10 cellular contexts compared by ENCODE assay signal in the genomic region with DNA sequence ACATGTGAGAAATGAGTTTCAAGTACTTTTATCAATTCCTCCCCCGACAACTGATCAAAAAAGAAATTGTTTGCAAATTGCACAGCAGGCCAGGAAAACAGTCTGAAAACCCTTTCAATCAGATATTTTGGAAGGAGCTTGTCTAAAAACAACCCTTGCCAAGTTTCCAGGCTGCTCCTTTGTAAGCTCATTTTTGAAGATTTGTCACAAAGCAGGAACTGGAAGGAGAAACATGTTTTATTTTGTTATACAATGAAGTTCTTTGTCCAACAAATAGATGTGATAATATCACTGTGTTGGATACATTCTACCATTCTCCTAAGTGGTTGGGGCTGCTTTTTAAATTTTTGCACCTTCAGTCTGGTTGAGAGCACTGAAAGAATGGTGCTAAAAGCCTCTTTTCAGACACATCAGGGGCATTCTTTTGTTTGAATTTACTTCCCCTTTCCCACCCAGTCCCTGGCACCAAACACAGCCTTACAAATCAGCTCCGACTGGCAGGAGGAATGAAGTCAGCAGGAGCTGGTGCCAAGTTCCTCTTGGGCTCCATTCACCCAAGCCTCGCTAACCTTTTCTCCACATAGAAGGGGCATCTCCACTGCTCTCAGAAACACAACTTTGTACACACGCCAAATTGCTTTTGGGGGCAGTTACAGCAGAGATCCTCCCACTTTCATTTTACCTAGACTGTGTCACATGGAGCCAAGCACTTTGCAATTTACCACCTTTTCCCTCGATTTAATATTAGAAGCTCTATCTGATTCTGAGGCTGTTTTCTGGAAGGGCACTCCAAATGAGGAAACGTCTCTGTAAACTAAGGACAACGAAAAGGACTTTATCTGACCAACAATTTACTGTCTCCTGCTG.
DNase-seq lines count a peak whose midpoint lies in the region; ATAC-seq and TF ChIP-seq lines count a peak whose summit lies in the region.
"Had no signal": no experiment of that assay in that cellular context is flagged by ENCODE, and none has a peak within 500 bp of the region (broad histone marks: within the 10 kb centered on the region; RNA-seq: fewer than 3 reads in every experiment).

No MANE protein-coding gene starts in this region.

- no peak for TF ChIP-seq CTCF in AG10803 (conservative IDR thresholded peaks at IDR 0.05; ENCODE audit: low read length)
- TF ChIP-seq CTCF in coronary artery (IDR thresholded peaks at IDR 0.05), result no peak
- TF ChIP-seq CTCF in mesothelial cell of epicardium (IDR thresholded peaks at IDR 0.05; ENCODE audit: unreplicated experiment), result no peak

- H3K27me3 Mint-ChIP-seq in mesothelial cell of epicardium (ENCODE audit: low read depth), result peaks cover 19% of the 10 kb centered on the region
- no peaks in the 10 kb centered on the region for H3K27me3 Mint-ChIP-seq in activated CD8-positive, alpha-beta T cell treated with anti-CD3 and anti-CD28 coated beads, Interleukin-2, amount 10 ng/mL, durations not matched to agents 7 days and 5 days (ENCODE audit: low read depth)

- no peak for ATAC-seq in activated CD8-positive, alpha-beta T cell treated with anti-CD3 and anti-CD28 coated beads, Interleukin-2, amount 10 ng/mL, durations not matched to agents 7 days and 5 days
- ATAC-seq in HG02884 (IDR thresholded peaks at IDR 0.05; ENCODE audit: unreplicated experiment), result no peak
- ATAC-seq in stimulated activated effector memory CD8-positive, alpha-beta T cell treated with anti-CD3 and anti-CD28 coated beads, Interleukin-12 subunit alpha, Interleukin-12 subunit beta, amount 100 ng/mL, for 72 hours, result no peak

- DNase-seq in AG10803 (ENCODE audit: low read depth) (peak; percentile 29), NCI-H2029 treated with DMSO at 0.1 percent for 48 hours (lab: John Stamatoyannopoulos, UW) (peak; percentile 70), coronary artery (ENCODE audit: low spot score) (no peak), mesothelial cell of epicardium (ENCODE audit: low spot score in 2 of 2, unreplicated experiment in 2 of 2) (no peak)
- no peak for DNase-seq in central memory CD4-positive, alpha-beta T cell
- no peak for DNase-seq in activated CD8-positive, alpha-beta T cell treated with anti-CD3 and anti-CD28 coated beads, Interleukin-2, amount 10 ng/mL, durations not matched to agents 7 days and 5 days
- DNase-seq in stimulated activated effector memory CD8-positive, alpha-beta T cell treated with anti-CD3 and anti-CD28 coated beads, Interleukin-12 subunit alpha, Interleukin-12 subunit beta, amount 100 ng/mL, for 72 hours (ENCODE audit: low spot score in 2 of 2), result no peak
- DNase-seq: CD4-positive, alpha-beta T cell had no signal

- H3K27ac Mint-ChIP-seq in mesothelial cell of epicardium, result peak overlapping the region; percentile 47
- no peak overlapping the region for H3K27ac Mint-ChIP-seq in activated CD8-positive, alpha-beta T cell treated with anti-CD3 and anti-CD28 coated beads, Interleukin-2, amount 10 ng/mL, durations not matched to agents 7 days and 5 days
- no peak overlapping the region for H3K27ac Mint-ChIP-seq in stimulated activated effector memory CD8-positive, alpha-beta T cell treated with anti-CD3 and anti-CD28 coated beads, Interleukin-12 subunit alpha, Interleukin-12 subunit beta, amount 100 ng/mL, for 72 hours
- H3K27ac Mint-ChIP-seq: CD4-positive, alpha-beta T cell had no signal

- CTCF ChIA-PET in activated CD8-positive, alpha-beta T cell treated with anti-CD3 and anti-CD28 coated beads, Interleukin-2, amount 10 ng/mL, durations not matched to agents 7 days and 5 days (lab: Charles Lee), result no interaction called here

- peaks cover 11% of the 10 kb centered on the region for H3K4me1 Mint-ChIP-seq in mesothelial cell of epicardium
- no peaks in the 10 kb centered on the region for H3K4me1 Mint-ChIP-seq in activated CD8-positive, alpha-beta T cell treated with anti-CD3 and anti-CD28 coated beads, Interleukin-2, amount 10 ng/mL, durations not matched to agents 7 days and 5 days (ENCODE audit: low read depth)
- no peaks in the 10 kb centered on the region for H3K4me1 Mint-ChIP-seq in stimulated activated effector memory CD8-positive, alpha-beta T cell treated with anti-CD3 and anti-CD28 coated beads, Interleukin-12 subunit alpha, Interleukin-12 subunit beta, amount 100 ng/mL, for 72 hours

- H3K4me3 Mint-ChIP-seq in mesothelial cell of epicardium, result no peak overlapping the region
- no peak overlapping the region for H3K4me3 Mint-ChIP-seq in activated CD8-positive, alpha-beta T cell treated with anti-CD3 and anti-CD28 coated beads, Interleukin-2, amount 10 ng/mL, durations not matched to agents 7 days and 5 days
- no peak overlapping the region for H3K4me3 Mint-ChIP-seq in stimulated activated effector memory CD8-positive, alpha-beta T cell treated with anti-CD3 and anti-CD28 coated beads, Interleukin-12 subunit alpha, Interleukin-12 subunit beta, amount 100 ng/mL, for 72 hours
- H3K4me3 Mint-ChIP-seq: CD4-positive, alpha-beta T cell had no signal

- H3K9me3 Mint-ChIP-seq in mesothelial cell of epicardium, result no peaks in the 10 kb centered on the region
- H3K9me3 Mint-ChIP-seq in activated CD8-positive, alpha-beta T cell treated with anti-CD3 and anti-CD28 coated beads, Interleukin-2, amount 10 ng/mL, durations not matched to agents 7 days and 5 days (ENCODE audit: insufficient read depth), result no peaks in the 10 kb centered on the region
- no peaks in the 10 kb centered on the region for H3K9me3 Mint-ChIP-seq in stimulated activated effector memory CD8-positive, alpha-beta T cell treated with anti-CD3 and anti-CD28 coated beads, Interleukin-12 subunit alpha, Interleukin-12 subunit beta, amount 100 ng/mL, for 72 hours
- H3K9me3 Mint-ChIP-seq: CD4-positive, alpha-beta T cell had no signal

- no peak overlapping the region for H3K4me3 ChIP-seq in AG10803 (ENCODE audit: low read length)
- peak overlapping the region; percentile 46 for H3K4me3 ChIP-seq in coronary artery

- POLR2A ChIA-PET in activated CD8-positive, alpha-beta T cell treated with anti-CD3 and anti-CD28 coated beads, Interleukin-2, amount 10 ng/mL, durations not matched to agents 7 days and 5 days (lab: Charles Lee), result no interaction called here

- peak overlapping the region; percentile 8 to 63 for H3K27ac ChIP-seq in coronary artery
- H3K27ac ChIP-seq: parathyroid adenoma had no signal

- H3K36me3 Mint-ChIP-seq in mesothelial cell of epicardium, result no peaks in the 10 kb centered on the region
- H3K36me3 Mint-ChIP-seq in activated CD8-positive, alpha-beta T cell treated with anti-CD3 and anti-CD28 coated beads, Interleukin-2, amount 10 ng/mL, durations not matched to agents 7 days and 5 days (ENCODE audit: low read depth), result no peaks in the 10 kb centered on the region
- no peaks in the 10 kb centered on the region for H3K36me3 Mint-ChIP-seq in stimulated activated effector memory CD8-positive, alpha-beta T cell treated with anti-CD3 and anti-CD28 coated beads, Interleukin-12 subunit alpha, Interleukin-12 subunit beta, amount 100 ng/mL, for 72 hours

Comparison
In these comparisons a context has a peak if more than half of its experiments do, and no peak if none do; other contexts are left out.
1. DNase-seq: peak in AG10803 (single experiment) and NCI-H2029 treated with DMSO at 0.1 percent for 48 hours (single experiment); none in coronary artery (single experiment), mesothelial cell of epicardium (0 of 2), central memory CD4-positive, alpha-beta T cell (single experiment), activated CD8-positive, alpha-beta T cell treated with anti-CD3 and anti-CD28 coated beads, Interleukin-2, amount 10 ng/mL, durations not matched to agents 7 days and 5 days (single experiment) and stimulated activated effector memory CD8-positive, alpha-beta T cell treated with anti-CD3 and anti-CD28 coated beads, Interleukin-12 subunit alpha, Interleukin-12 subunit beta, amount 100 ng/mL, for 72 hours (0 of 2).